8 cellular contexts compared by ENCODE assay signal in genomic region chr19:29606420-29606747, GRCh38. TPM values are rescaled to one million over a fixed set of nuclear protein-coding genes. Genes with fewer than 3 reads are reported as not detected.
DNase-seq lines count a peak whose midpoint lies in the region; ATAC-seq and TF ChIP-seq lines count a peak whose summit lies in the region.

No MANE protein-coding gene starts in this region.

- no peaks in the 10 kb centered on the region for H3K9me3 ChIP-seq in CD8-positive, alpha-beta T cell (ENCODE audit: low read length)
- no peaks in the 10 kb centered on the region for H3K9me3 ChIP-seq in iPS-18c (ENCODE audit: control insufficient read depth, insufficient read depth, low read length)
- no peaks in the 10 kb centered on the region for H3K9me3 ChIP-seq in stomach smooth muscle (ENCODE audit: control insufficient read depth in 2 of 2, low read length in 2 of 2)

- peaks cover 39% of the 10 kb centered on the region for H3K36me3 Mint-ChIP-seq in CD8-positive, alpha-beta T cell
- peaks cover 8% of the 10 kb centered on the region for H3K36me3 Mint-ChIP-seq in activated naive CD8-positive, alpha-beta T cell

- no peak for DNase-seq in CD8-positive, alpha-beta T cell
- DNase-seq in 8988T: no peak
- no peak for DNase-seq in activated CD8-positive, alpha-beta memory T cell treated with anti-CD3 and anti-CD28 coated beads for 24 hours

- ATAC-seq in CD8-positive, alpha-beta T cell: peak; percentile 25
- ATAC-seq in HG02870 (IDR thresholded peaks at IDR 0.05; ENCODE audit: unreplicated experiment): peak; percentile 6
- ATAC-seq in HG03432 (IDR thresholded peaks at IDR 0.05; ENCODE audit: unreplicated experiment): no peak

- no peaks in the 10 kb centered on the region for H3K27me3 ChIP-seq in CD8-positive, alpha-beta T cell (ENCODE audit: insufficient read depth, low read length)
- H3K27me3 ChIP-seq in stomach smooth muscle (ENCODE audit: control insufficient read depth in 1 of 2, insufficient read depth in 2 of 2, low read length in 2 of 2): no peaks in the 10 kb centered on the region

- no peaks in the 10 kb centered on the region for H3K27me3 Mint-ChIP-seq in CD8-positive, alpha-beta T cell (ENCODE audit: low read depth)
- H3K27me3 Mint-ChIP-seq in activated naive CD8-positive, alpha-beta T cell: no peaks in the 10 kb centered on the region

- H3K4me3 ChIP-seq in CD8-positive, alpha-beta T cell (ENCODE audit: low read depth, low read length): peak overlapping the region; percentile 87
- peak overlapping the region; percentile 100 for H3K4me3 ChIP-seq in iPS-18c (ENCODE audit: insufficient read depth, low read depth, low read length)
- H3K4me3 ChIP-seq in stomach smooth muscle (ENCODE audit: low read length in 2 of 2): peak overlapping the region; percentile 100

- peaks cover 23% of the 10 kb centered on the region for H3K4me1 ChIP-seq in CD8-positive, alpha-beta T cell (ENCODE audit: insufficient read depth, low read length)
- peaks cover 17% of the 10 kb centered on the region for H3K4me1 ChIP-seq in stomach smooth muscle (ENCODE audit: control insufficient read depth, insufficient read depth, low read length)

- peak overlapping the region; percentile 99 for H3K27ac ChIP-seq in CD8-positive, alpha-beta T cell (ENCODE audit: low read depth, low read length)
- H3K27ac ChIP-seq in stomach smooth muscle (ENCODE audit: low read length): peak overlapping the region; percentile 97

- H3K9ac ChIP-seq in stomach smooth muscle (ENCODE audit: low read length in 2 of 2): peak overlapping the region; percentile 100

- intact Hi-C loops in CD8-positive, alpha-beta T cell (cut with DNase I, micrococcal nuclease): loop anchor here (1.0 to 10.0 kb wide), 11 partner anchors 59 to 1814 kb away; partner anchors contain the start of genes UQCRFS1 (in 2 of the 2), URI1 (in 2 of the 2), CCNE1 (in 1 of the 2) and PLEKHF1 (in 1 of the 2)

- H3K4me3 Mint-ChIP-seq in CD8-positive, alpha-beta T cell: peak overlapping the region; percentile 100
- peak overlapping the region; percentile 99 for H3K4me3 Mint-ChIP-seq in activated naive CD8-positive, alpha-beta T cell

- H3K36me3 ChIP-seq in CD8-positive, alpha-beta T cell (ENCODE audit: insufficient read depth, low read length): peaks cover 21% of the 10 kb centered on the region
- H3K36me3 ChIP-seq in stomach smooth muscle (ENCODE audit: control insufficient read depth in 2 of 2, insufficient read depth in 2 of 2, low read length in 2 of 2): peaks cover 17% of the 10 kb centered on the region in 2 donors

- H3K4me1 Mint-ChIP-seq in CD8-positive, alpha-beta T cell (ENCODE audit: low read depth): peaks cover 34% of the 10 kb centered on the region
- peaks cover 34% of the 10 kb centered on the region for H3K4me1 Mint-ChIP-seq in activated naive CD8-positive, alpha-beta T cell (ENCODE audit: low read depth)

- POLR2A ChIA-PET in CD8-positive, alpha-beta T cell (lab: Charles Lee): interaction anchor here (0.7 to 3.7 kb wide), 29 partner anchors 9 to 1812 kb away, joined by 3 to 88 read pairs (median 6); partner anchors contain the start of genes C19orf12, PLEKHF1 and URI1

- H3K27ac Mint-ChIP-seq in CD8-positive, alpha-beta T cell: peak overlapping the region; percentile 100
- H3K27ac Mint-ChIP-seq in activated naive CD8-positive, alpha-beta T cell: peak overlapping the region; percentile 100

- TF ChIP-seq CTCF in CD8-positive, alpha-beta T cell (IDR thresholded peaks at IDR 0.05): no peak

- no peaks in the 10 kb centered on the region for H3K9me3 Mint-ChIP-seq in CD8-positive, alpha-beta T cell
- no peaks in the 10 kb centered on the region for H3K9me3 Mint-ChIP-seq in activated naive CD8-positive, alpha-beta T cell (ENCODE audit: low read depth)

- CTCF ChIA-PET in CD8-positive, alpha-beta T cell (lab: Charles Lee): interaction anchor here (0.8 to 16.5 kb wide), 7 partner anchors 10 to 107 kb away, joined by 3 to 387 read pairs (median 19); partner anchors contain the start of genes C19orf12 and PLEKHF1

RNA-seq across cellular contexts. Expression of gene POP4, which starts 0.3 kb away (rescaled TPM):
- 10 to 100 TPM; 43.2 to 47.5 TPM for total RNA-seq in CD8-positive, alpha-beta T cell

RNA-seq across cellular contexts. Expression of gene PLEKHF1, which starts 58.9 kb away (rescaled TPM):
- total RNA-seq in CD8-positive, alpha-beta T cell: 10 to 100 TPM; 33.7 to 34.1 TPM
